In the genomic region with DNA sequence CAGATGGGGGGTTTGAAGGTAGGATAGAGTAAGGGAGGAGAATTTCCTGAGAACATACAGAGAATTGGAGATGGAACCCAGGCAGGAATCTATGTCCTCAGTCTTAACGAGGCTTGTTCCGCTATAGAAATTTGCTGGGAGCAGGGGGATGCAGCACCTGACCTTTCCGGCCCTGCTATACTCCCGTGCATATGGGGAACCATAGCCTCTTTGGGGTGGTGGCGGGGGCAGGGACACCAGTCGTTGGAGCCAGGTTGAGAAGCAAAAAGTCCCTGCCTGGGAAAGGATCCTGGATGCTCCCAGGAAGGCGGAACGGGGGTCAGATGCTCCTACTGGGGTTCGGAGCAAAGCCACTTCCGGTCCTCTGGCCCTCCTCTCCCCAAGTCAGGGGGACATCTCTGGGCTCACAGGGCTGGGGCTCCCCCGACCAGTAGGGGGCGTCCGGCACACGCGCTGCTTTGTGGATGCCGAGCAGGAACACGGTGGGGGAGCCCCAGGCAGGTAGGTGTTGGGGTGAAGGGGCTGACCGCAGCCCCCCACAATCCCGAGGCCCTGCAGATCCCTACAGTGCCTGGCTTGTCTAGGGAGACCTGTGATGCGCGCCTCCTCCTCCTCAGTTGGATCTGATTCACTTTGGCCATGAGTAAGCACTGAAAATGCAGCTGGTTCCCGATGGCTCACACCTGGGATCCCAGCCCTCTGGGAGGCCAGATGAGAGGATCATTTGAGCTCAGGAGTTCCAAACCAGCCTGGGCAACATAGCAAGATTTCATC, we compare ENCODE assay signal across 8 cellular contexts. TPM values are rescaled to one million over a fixed set of nuclear protein-coding genes. Genes with fewer than 3 reads are reported as not detected.
DNase-seq lines count a peak whose midpoint lies in the region; ATAC-seq and TF ChIP-seq lines count a peak whose summit lies in the region.

No MANE protein-coding gene starts in this region.

- H3K27me3 Mint-ChIP-seq in activated CD4-positive, alpha-beta T cell treated with anti-CD3 and anti-CD28 coated beads, Interleukin-2, amount 10 ng/mL, durations not matched to agents 24 days and 14 days = peaks cover 9% of the 10 kb centered on the region

- peak overlapping the region; percentile 43 for H3K4me3 ChIP-seq in coronary artery
- H3K4me3 ChIP-seq in lung = no peak overlapping the region

- no peak overlapping the region for H3K27ac ChIP-seq in coronary artery
- H3K27ac ChIP-seq in lung (ENCODE audit: low read depth in 1 of 2, low read length in 1 of 2) = no peak overlapping the region

- H3K27me3 ChIP-seq in lung (ENCODE audit: control insufficient read depth, insufficient read depth) = no peaks in the 10 kb centered on the region

- H3K36me3 ChIP-seq in lung (ENCODE audit: control insufficient read depth in 2 of 2, insufficient read depth in 2 of 2, low read length in 2 of 2) = no peaks in the 10 kb centered on the region

- TF ChIP-seq CTCF in coronary artery (IDR thresholded peaks at IDR 0.05) (peak; percentile 97), lung (IDR thresholded peaks at IDR 0.05; ENCODE audit: control extremely low read depth, extremely low read depth) (peak; percentile 89)

- peaks cover 0 to 2% of the 10 kb centered on the region in 2 donors for H3K9me3 ChIP-seq in lung (ENCODE audit: control insufficient read depth in 2 of 2, insufficient read depth in 1 of 2, low read length in 1 of 2)

- H3K9me3 Mint-ChIP-seq in activated CD4-positive, alpha-beta T cell treated with anti-CD3 and anti-CD28 coated beads, Interleukin-2, amount 10 ng/mL, durations not matched to agents 24 days and 14 days = no peaks in the 10 kb centered on the region

- H3K4me3 Mint-ChIP-seq in activated CD4-positive, alpha-beta T cell treated with anti-CD3 and anti-CD28 coated beads, Interleukin-2, amount 10 ng/mL, durations not matched to agents 24 days and 14 days = no peak overlapping the region

- ATAC-seq in GM21723 (IDR thresholded peaks at IDR 0.05; ENCODE audit: unreplicated experiment) (peak; percentile 82), lung (ENCODE audit: insufficient read depth, low FRiP score) (peak; percentile 67)

- intact Hi-C loops in activated CD4-positive, alpha-beta T cell treated with anti-CD3 and anti-CD28 coated beads, Interleukin-2, amount 10 ng/mL, durations not matched to agents 24 days and 14 days (cut with micrococcal nuclease) = loop anchor here (1.0 to 2.0 kb wide), 2 partner anchors 16 to 42 kb away; a partner anchor contains a TSS

- DNase-seq in DMS 273 treated with DMSO at 0.1 percent for 48 hours (lab: John Stamatoyannopoulos, UW) (peak; percentile 25), NCI-H146 (lab: John Stamatoyannopoulos, UW) (peak; percentile 77), coronary artery (ENCODE audit: low spot score) (no peak), lung (ENCODE audit: low spot score) (peak; percentile 77), DMS79 (lab: John Stamatoyannopoulos, UW) (no peak)
- peak; percentile 95 for DNase-seq in activated CD4-positive, alpha-beta T cell treated with anti-CD3 and anti-CD28 coated beads, Interleukin-2, amount 10 ng/mL, durations not matched to agents 24 days and 14 days
- peak; percentile 52 to 57 for DNase-seq in stimulated activated CD8-positive, alpha-beta memory T cell treated with anti-CD3 and anti-CD28 coated beads, Interleukin-15, amount 100 ng/mL, for 4 hours (ENCODE audit: low read depth in 2 of 2)

- no peaks in the 10 kb centered on the region for H3K36me3 Mint-ChIP-seq in activated CD4-positive, alpha-beta T cell treated with anti-CD3 and anti-CD28 coated beads, Interleukin-2, amount 10 ng/mL, durations not matched to agents 24 days and 14 days (ENCODE audit: low read depth)

- H3K4me1 ChIP-seq in lung (ENCODE audit: control insufficient read depth in 2 of 2, insufficient read depth in 2 of 2, low read length in 2 of 2) = peaks cover 0 to under 1% of the 10 kb centered on the region in 2 donors

- H3K27ac Mint-ChIP-seq in activated CD4-positive, alpha-beta T cell treated with anti-CD3 and anti-CD28 coated beads, Interleukin-2, amount 10 ng/mL, durations not matched to agents 24 days and 14 days = no peak overlapping the region

- H3K4me1 Mint-ChIP-seq in activated CD4-positive, alpha-beta T cell treated with anti-CD3 and anti-CD28 coated beads, Interleukin-2, amount 10 ng/mL, durations not matched to agents 24 days and 14 days = peaks cover 12% of the 10 kb centered on the region

- WGBS in lung, 2 donors = 14 to 15% methylated on average over 20 to 22 of the region's 22 CpGs

RNA-seq across cellular contexts. Expression of a gene that starts 15.5 kb away (rescaled TPM):
- 46.1 and 53.4 TPM in 2 replicates for total RNA-seq in activated CD4-positive, alpha-beta T cell treated with anti-CD3 and anti-CD28 coated beads, Interleukin-2, amount 10 ng/mL, durations not matched to agents 24 days and 14 days
- 10 to 100 TPM in 1 of 2 donors, 1 to 10 TPM in 1; 9.7 to 12.3 TPM for total RNA-seq in lung
- 10 to 100 TPM in 1 of 2 donors, 1 to 10 TPM in 1; 5.7 to 10.5 TPM for polyA plus RNA-seq in lung

RNA-seq across cellular contexts. Expression of a gene that starts 27.5 kb away (rescaled TPM):
- 1.0 and 1.4 TPM in 2 replicates for total RNA-seq in activated CD4-positive, alpha-beta T cell treated with anti-CD3 and anti-CD28 coated beads, Interleukin-2, amount 10 ng/mL, durations not matched to agents 24 days and 14 days
- total RNA-seq in lung = 10 to 100 TPM in 1 of 2 donors, 1 to 10 TPM in 1; 8.8 to 25.5 TPM
- 10 to 100 TPM; 14.8 to 15.1 TPM for polyA plus RNA-seq in lung

RNA-seq across cellular contexts. Expression of a gene that starts 46.5 kb away (rescaled TPM):
- total RNA-seq in activated CD4-positive, alpha-beta T cell treated with anti-CD3 and anti-CD28 coated beads, Interleukin-2, amount 10 ng/mL, durations not matched to agents 24 days and 14 days = not detected in 2 replicates
- 1 to 10 TPM; 2.1 to 2.9 TPM for total RNA-seq in lung
- under 1 TPM; 0.30 to 0.37 TPM for polyA plus RNA-seq in lung

Comparison
In these comparisons a context has a peak if more than half of its experiments do, and no peak if none do; other contexts are left out.
1. DNase-seq: peak in DMS 273 treated with DMSO at 0.1 percent for 48 hours (single experiment), NCI-H146 (single experiment), activated CD4-positive, alpha-beta T cell treated with anti-CD3 and anti-CD28 coated beads, Interleukin-2, amount 10 ng/mL, durations not matched to agents 24 days and 14 days (single experiment), lung (single experiment) and stimulated activated CD8-positive, alpha-beta memory T cell treated with anti-CD3 and anti-CD28 coated beads, Interleukin-15, amount 100 ng/mL, for 4 hours (2 of 2); none in coronary artery (single experiment) and DMS79 (single experiment).